Comparison of ENCODE assay signal across 19 cellular contexts in the genomic region with DNA sequence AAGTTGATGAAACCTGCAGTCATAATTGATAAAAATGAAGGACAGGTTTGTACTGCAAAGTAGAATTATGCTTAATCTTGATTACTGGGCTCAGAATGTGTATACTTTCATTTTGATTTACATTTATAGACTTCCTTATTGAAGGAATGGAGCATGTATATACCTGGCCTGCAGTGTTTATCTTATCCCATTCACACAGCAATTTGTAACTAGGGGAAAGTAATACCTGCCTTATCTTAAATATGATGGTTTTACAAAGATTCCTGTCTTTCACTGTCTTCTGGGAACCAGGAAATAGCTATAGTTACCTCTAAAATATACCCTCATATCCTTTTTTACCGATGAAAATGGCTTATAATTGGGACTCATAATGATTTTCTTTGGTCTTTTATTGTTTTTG. TPM values are rescaled to one million over a fixed set of nuclear protein-coding genes. Genes with fewer than 3 reads are reported as not detected.
DNase-seq lines count a peak whose midpoint lies in the region; ATAC-seq and TF ChIP-seq lines count a peak whose summit lies in the region.
"Had no signal": no experiment of that assay in that cellular context is flagged by ENCODE, and none has a peak within 500 bp of the region (broad histone marks: within the 10 kb centered on the region; RNA-seq: fewer than 3 reads in every experiment).

No MANE protein-coding gene starts in this region.

- no peaks in the 10 kb centered on the region for H3K36me3 Mint-ChIP-seq in natural killer cell
- H3K36me3 Mint-ChIP-seq in natural killer cell treated with Interleukin-12 subunit alpha and Interleukin-12 subunit beta and Interleukin-15 and Interleukin-18, amount 100 ng/mL, for 72 hours, result peaks cover 9% of the 10 kb centered on the region
- H3K36me3 Mint-ChIP-seq in activated T-helper 1 cell treated with anti-CD3 and anti-CD28 coated beads, Interleukin-12 subunit alpha, Interleukin-12 subunit beta, Interleukin-2, Interleukin-4 antibody, amounts not matched to agents 30 ng/mL and 10 ng/mL and 1 ng/mL, durations not matched to agents 14 hours and 24 hours and 36 hours (ENCODE audit: low read depth), result peaks cover 22% of the 10 kb centered on the region

- H3K4me1 ChIP-seq in colonic mucosa (no peaks in the 10 kb centered on the region), muscle layer of duodenum (ENCODE audit: control insufficient read depth in 1 of 2, insufficient read depth in 2 of 2, low read length in 2 of 2) (peaks cover 23 to 39% of the 10 kb centered on the region in 2 donors)
- H3K4me1 ChIP-seq: foreskin keratinocyte had no signal

- H3K4me3 Mint-ChIP-seq in natural killer cell, result no peak overlapping the region
- H3K4me3 Mint-ChIP-seq in natural killer cell treated with Interleukin-12 subunit alpha and Interleukin-12 subunit beta and Interleukin-15 and Interleukin-18, amount 100 ng/mL, for 72 hours, result no peak overlapping the region
- no peak overlapping the region for H3K4me3 Mint-ChIP-seq in activated T-helper 1 cell treated with anti-CD3 and anti-CD28 coated beads, Interleukin-12 subunit alpha, Interleukin-12 subunit beta, Interleukin-2, Interleukin-4 antibody, amounts not matched to agents 30 ng/mL and 10 ng/mL and 1 ng/mL, durations not matched to agents 14 hours and 24 hours and 36 hours
- H3K4me3 Mint-ChIP-seq: activated naive CD4-positive, alpha-beta T cell treated with anti-CD3 and anti-CD28 coated beads, Interleukin-2, amount 50 U/mL, for 24 hours; stimulated activated naive CD8-positive, alpha-beta T cell treated with anti-CD3 and anti-CD28 coated beads, Interleukin-15, amount 100 ng/mL, for 72 hours had no signal

- H3K36me3 ChIP-seq in colonic mucosa (peaks cover 4% of the 10 kb centered on the region), muscle layer of duodenum (ENCODE audit: control insufficient read depth in 1 of 2, insufficient read depth in 2 of 2, low read length in 2 of 2) (peaks cover 6 to 9% of the 10 kb centered on the region in 2 donors)

- H3K9me3 ChIP-seq in colonic mucosa, result no peaks in the 10 kb centered on the region
- no peaks in the 10 kb centered on the region for H3K9me3 ChIP-seq in muscle layer of duodenum (ENCODE audit: control insufficient read depth in 1 of 2, low read length in 2 of 2)
- H3K9me3 ChIP-seq: SK-N-SH, upper lobe of right lung had no signal

- no peak for ATAC-seq in natural killer cell
- no peak for ATAC-seq in natural killer cell treated with Interleukin-12 subunit alpha and Interleukin-12 subunit beta and Interleukin-15 and Interleukin-18, amount 100 ng/mL, for 72 hours
- ATAC-seq: activated CD4-positive, CD25-positive, alpha-beta regulatory T cell treated with anti-CD3 and anti-CD28 coated beads, Interleukin-2, amount 50 U/mL, for 24 hours; foreskin keratinocyte; left ventricle myocardium superior; stimulated activated naive CD8-positive, alpha-beta T cell treated with anti-CD3 and anti-CD28 coated beads, Interleukin-15, amount 100 ng/mL, for 72 hours; upper lobe of right lung had no signal

- H3K9ac ChIP-seq in colonic mucosa (ENCODE audit: low read depth in 2 of 2, low read length in 2 of 2), result no peak overlapping the region
- H3K9ac ChIP-seq: SK-N-SH had no signal

- peaks cover 68 to 73% of the 10 kb centered on the region in 2 donors for H3K4me1 Mint-ChIP-seq in natural killer cell
- peaks cover 48% of the 10 kb centered on the region in 2 donors for H3K4me1 Mint-ChIP-seq in natural killer cell treated with Interleukin-12 subunit alpha and Interleukin-12 subunit beta and Interleukin-15 and Interleukin-18, amount 100 ng/mL, for 72 hours (ENCODE audit: low read depth in 2 of 2)
- H3K4me1 Mint-ChIP-seq in activated T-helper 1 cell treated with anti-CD3 and anti-CD28 coated beads, Interleukin-12 subunit alpha, Interleukin-12 subunit beta, Interleukin-2, Interleukin-4 antibody, amounts not matched to agents 30 ng/mL and 10 ng/mL and 1 ng/mL, durations not matched to agents 14 hours and 24 hours and 36 hours (ENCODE audit: low read depth), result peaks cover 63% of the 10 kb centered on the region

- no peaks in the 10 kb centered on the region for H3K27me3 ChIP-seq in colonic mucosa
- H3K27me3 ChIP-seq in muscle layer of duodenum (ENCODE audit: low read depth, low read length), result no peaks in the 10 kb centered on the region
- H3K27me3 ChIP-seq: foreskin keratinocyte, upper lobe of right lung had no signal

- DNase-seq in natural killer cell (no peak), colonic mucosa (no peak), NCI-H1436 treated with DMSO at 0.1 percent for 48 hours (lab: John Stamatoyannopoulos, UW) (no peak), hippocampal formation (lab: John Stamatoyannopoulos, UW) (no peak)
- no peak for DNase-seq in natural killer cell treated with Interleukin-12 subunit alpha and Interleukin-12 subunit beta and Interleukin-15 and Interleukin-18, amount 100 ng/mL, for 72 hours (ENCODE audit: low spot score)
- no peak for DNase-seq in activated T-helper 1 cell treated with anti-CD3 and anti-CD28 coated beads, Interleukin-12 subunit alpha, Interleukin-12 subunit beta, Interleukin-2, Interleukin-4 antibody, amounts not matched to agents 30 ng/mL and 10 ng/mL and 1 ng/mL, durations not matched to agents 14 hours and 24 hours and 36 hours (ENCODE audit: low spot score)
- no peak for DNase-seq in effector CD8-positive, alpha-beta T cell (lab: John Stamatoyannopoulos, UW)
- DNase-seq: aorta; foreskin keratinocyte; left ventricle myocardium superior; NCI-H510A; nucleus accumbens; SK-N-SH; stimulated activated CD4-positive, alpha-beta T cell treated with anti-CD3 and anti-CD28 coated beads, Interleukin-12 subunit alpha, Interleukin-12 subunit beta, amount 100 ng/mL, for 4 hours; stimulated activated naive CD8-positive, alpha-beta T cell treated with anti-CD3 and anti-CD28 coated beads, Interleukin-15, amount 100 ng/mL, for 72 hours; upper lobe of right lung had no signal

- H3K27ac ChIP-seq in colonic mucosa (peak overlapping the region; percentile 74), muscle layer of duodenum (ENCODE audit: low read length) (peak overlapping the region; percentile 73)
- H3K27ac ChIP-seq: foreskin keratinocyte, upper lobe of right lung had no signal

- no peaks in the 10 kb centered on the region for H3K9me3 Mint-ChIP-seq in natural killer cell
- no peaks in the 10 kb centered on the region for H3K9me3 Mint-ChIP-seq in natural killer cell treated with Interleukin-12 subunit alpha and Interleukin-12 subunit beta and Interleukin-15 and Interleukin-18, amount 100 ng/mL, for 72 hours
- no peaks in the 10 kb centered on the region for H3K9me3 Mint-ChIP-seq in activated T-helper 1 cell treated with anti-CD3 and anti-CD28 coated beads, Interleukin-12 subunit alpha, Interleukin-12 subunit beta, Interleukin-2, Interleukin-4 antibody, amounts not matched to agents 30 ng/mL and 10 ng/mL and 1 ng/mL, durations not matched to agents 14 hours and 24 hours and 36 hours
- H3K9me3 Mint-ChIP-seq: activated naive CD4-positive, alpha-beta T cell treated with anti-CD3 and anti-CD28 coated beads, Interleukin-2, amount 50 U/mL, for 24 hours; stimulated activated naive CD8-positive, alpha-beta T cell treated with anti-CD3 and anti-CD28 coated beads, Interleukin-15, amount 100 ng/mL, for 72 hours had no signal

- peak overlapping the region; percentile 63 to 76 for H3K27ac Mint-ChIP-seq in natural killer cell
- H3K27ac Mint-ChIP-seq in natural killer cell treated with Interleukin-12 subunit alpha and Interleukin-12 subunit beta and Interleukin-15 and Interleukin-18, amount 100 ng/mL, for 72 hours, result peak overlapping the region in 1 of 2 donors; percentile 43
- H3K27ac Mint-ChIP-seq in activated T-helper 1 cell treated with anti-CD3 and anti-CD28 coated beads, Interleukin-12 subunit alpha, Interleukin-12 subunit beta, Interleukin-2, Interleukin-4 antibody, amounts not matched to agents 30 ng/mL and 10 ng/mL and 1 ng/mL, durations not matched to agents 14 hours and 24 hours and 36 hours, result no peak overlapping the region
- H3K27ac Mint-ChIP-seq: activated naive CD4-positive, alpha-beta T cell treated with anti-CD3 and anti-CD28 coated beads, Interleukin-2, amount 50 U/mL, for 24 hours had no signal

- H3K4me3 ChIP-seq in colonic mucosa (no peak overlapping the region), muscle layer of duodenum (ENCODE audit: low read depth in 1 of 2, low read length in 2 of 2) (no peak overlapping the region)
- H3K4me3 ChIP-seq: upper lobe of right lung had no signal

- intact Hi-C loops in natural killer cell (cut with micrococcal nuclease), result loop anchor here (10.0 kb wide), 1 partner anchor 59 kb away; no protein-coding TSS in a partner anchor
- intact Hi-C loops in colonic mucosa (cut with DNase I), result no loop called here
- intact Hi-C loops in activated T-helper 1 cell treated with anti-CD3 and anti-CD28 coated beads, Interleukin-12 subunit alpha, Interleukin-12 subunit beta, Interleukin-2, Interleukin-4 antibody, amounts not matched to agents 30 ng/mL and 10 ng/mL and 1 ng/mL, durations not matched to agents 14 hours and 24 hours and 36 hours (cut with micrococcal nuclease), result no loop called here

- no peak for TF ChIP-seq CTCF in natural killer cell (IDR thresholded peaks at IDR 0.05)
- TF ChIP-seq CTCF in colonic mucosa (IDR thresholded peaks at IDR 0.05), result no peak

- no peaks in the 10 kb centered on the region for H3K27me3 Mint-ChIP-seq in natural killer cell (ENCODE audit: low read depth in 2 of 2)
- no peaks in the 10 kb centered on the region for H3K27me3 Mint-ChIP-seq in natural killer cell treated with Interleukin-12 subunit alpha and Interleukin-12 subunit beta and Interleukin-15 and Interleukin-18, amount 100 ng/mL, for 72 hours
- no peaks in the 10 kb centered on the region for H3K27me3 Mint-ChIP-seq in activated T-helper 1 cell treated with anti-CD3 and anti-CD28 coated beads, Interleukin-12 subunit alpha, Interleukin-12 subunit beta, Interleukin-2, Interleukin-4 antibody, amounts not matched to agents 30 ng/mL and 10 ng/mL and 1 ng/mL, durations not matched to agents 14 hours and 24 hours and 36 hours (ENCODE audit: insufficient read depth)
- H3K27me3 Mint-ChIP-seq: activated naive CD4-positive, alpha-beta T cell treated with anti-CD3 and anti-CD28 coated beads, Interleukin-2, amount 50 U/mL, for 24 hours; stimulated activated naive CD8-positive, alpha-beta T cell treated with anti-CD3 and anti-CD28 coated beads, Interleukin-15, amount 100 ng/mL, for 72 hours had no signal

RNA-seq across cellular contexts. Expression of gene ADD1, which starts 29.7 kb away (rescaled TPM):
- total RNA-seq in natural killer cell (100 to 1,000 TPM; 383 to 465 (median 452) TPM), colonic mucosa (100 to 1,000 TPM; 223 to 233 TPM)
- total RNA-seq in natural killer cell treated with Interleukin-12 subunit alpha and Interleukin-12 subunit beta and Interleukin-15 and Interleukin-18, amount 100 ng/mL, for 72 hours, result 100 to 1,000 TPM; 259 to 291 TPM
- 200 and 203 TPM in 2 replicates for total RNA-seq in activated T-helper 1 cell treated with anti-CD3 and anti-CD28 coated beads, Interleukin-12 subunit alpha, Interleukin-12 subunit beta, Interleukin-2, Interleukin-4 antibody, amounts not matched to agents 30 ng/mL and 10 ng/mL and 1 ng/mL, durations not matched to agents 14 hours and 24 hours and 36 hours
